Comparison of ENCODE assay signal across 19 cellular contexts in genomic region chr18:50454379-50455005, GRCh38.
A peak's percentile ranks its signal among the peaks of the same experiment; 100 is the strongest.
DNase-seq lines count a peak whose midpoint lies in the region; ATAC-seq and TF ChIP-seq lines count a peak whose summit lies in the region.
"Had no signal": no experiment of that assay in that cellular context is flagged by ENCODE, and none has a peak within 500 bp of the region (broad histone marks: within the 10 kb centered on the region; RNA-seq: fewer than 3 reads in every experiment).

No MANE protein-coding gene starts in this region.

- no peaks in the 10 kb centered on the region for H3K27me3 ChIP-seq in foreskin keratinocyte
- H3K27me3 ChIP-seq: adrenal gland, Peyer's patch, stomach had no signal

- peaks cover 9 to 12% of the 10 kb centered on the region in 2 donors for H3K27me3 Mint-ChIP-seq in T-cell

- no peak overlapping the region for H3K27ac Mint-ChIP-seq in T-cell
- H3K27ac Mint-ChIP-seq: CD4-positive, CD25-positive, alpha-beta regulatory T cell; natural killer cell had no signal

- no peaks in the 10 kb centered on the region for H3K4me1 Mint-ChIP-seq in T-cell
- H3K4me1 Mint-ChIP-seq: natural killer cell had no signal

- no peaks in the 10 kb centered on the region for H3K9me3 Mint-ChIP-seq in T-cell
- H3K9me3 Mint-ChIP-seq: natural killer cell had no signal

- in situ Hi-C loops in SK-MEL-5 (cut with HindIII; ENCODE audit: low pct_unique_long_range_greater_than_20kb, low sequenced_read_pairs), result no loop called here

- CTCF ChIA-PET in T-cell (lab: Charles Lee), result no interaction called here

- ATAC-seq in foreskin keratinocyte (peak; percentile 67), T-cell (replicated peaks in 1 of 4) (no peak)
- ATAC-seq: natural killer cell had no signal

- H3K36me3 Mint-ChIP-seq in T-cell, result no peaks in the 10 kb centered on the region
- H3K36me3 Mint-ChIP-seq: CD4-positive, CD25-positive, alpha-beta regulatory T cell; natural killer cell had no signal

- peak; percentile 27 for TF ChIP-seq CTCF in foreskin keratinocyte (conservative IDR thresholded peaks at IDR 0.05)

- DNase-seq in NK-92 treated with Interleukin-12 subunit alpha and Interleukin-12 subunit beta, amount 100 ng/mL, for 24 hours (lab: John Stamatoyannopoulos, UW), result peak; percentile 74
- no peak for DNase-seq in NK-92 (lab: John Stamatoyannopoulos, UW; ENCODE audit: unreplicated experiment)
- peak; percentile 40 for DNase-seq in SK-MEL-5 (ENCODE audit: low read depth, low spot score)
- DNase-seq in foreskin keratinocyte, result peak; percentile 78 to 82
- no peak for DNase-seq in NCI-H524 treated with DMSO at 0.1 percent for 48 hours (lab: John Stamatoyannopoulos, UW)
- no peak for DNase-seq in epidermal melanocyte (ENCODE audit: insufficient read length, low spot score)
- no peak for DNase-seq in T-cell
- no peak for DNase-seq in T-helper 9 cell
- DNase-seq: activated CD4-positive, CD25-positive, alpha-beta regulatory T cell; activated effector memory CD4-positive, alpha-beta T cell treated with Interleukin-2 at 50 U/mL for 16 hours; adrenal gland; CD4-positive, CD25-positive, alpha-beta regulatory T cell; cerebellar nuclear complex; DND-41; natural killer cell; NCI-H1105; Peyer's patch; stimulated activated CD4-positive, alpha-beta T cell treated with anti-CD3 and anti-CD28 coated beads, Interleukin-15, amount 100 ng/mL, for 24 hours; stomach had no signal

- no peak overlapping the region for H3K4me3 Mint-ChIP-seq in T-cell
- H3K4me3 Mint-ChIP-seq: CD4-positive, CD25-positive, alpha-beta regulatory T cell; natural killer cell had no signal

- no peak overlapping the region for H3K27ac ChIP-seq in foreskin keratinocyte
- H3K27ac ChIP-seq: adrenal gland, Peyer's patch, stomach had no signal

- no peaks in the 10 kb centered on the region for H3K4me1 ChIP-seq in foreskin keratinocyte
- H3K4me1 ChIP-seq: adrenal gland, Peyer's patch, stomach had no signal

- POLR2A ChIA-PET in T-cell (lab: Charles Lee), result no interaction called here

Comparison
In these comparisons a context has a peak if more than half of its experiments do, and no peak if none do; other contexts are left out.
1. DNase-seq: peak in NK-92 treated with Interleukin-12 subunit alpha and Interleukin-12 subunit beta, amount 100 ng/mL, for 24 hours (single experiment), SK-MEL-5 (single experiment) and foreskin keratinocyte (2 of 2); none in NK-92 (single experiment), NCI-H524 treated with DMSO at 0.1 percent for 48 hours (single experiment), epidermal melanocyte (single experiment), T-cell (0 of 34) and T-helper 9 cell (single experiment).